Comparison of ENCODE assay signal across 13 cellular contexts in genomic region chr10:125707852-125708468, GRCh38. TPM values are rescaled to one million over a fixed set of nuclear protein-coding genes. Genes with fewer than 3 reads are reported as not detected.
DNase-seq lines count a peak whose midpoint lies in the region; ATAC-seq and TF ChIP-seq lines count a peak whose summit lies in the region.
"Had no signal": no experiment of that assay in that cellular context is flagged by ENCODE, and none has a peak within 500 bp of the region (broad histone marks: within the 10 kb centered on the region; RNA-seq: fewer than 3 reads in every experiment).

No MANE protein-coding gene starts in this region.

- H3K27me3 ChIP-seq in colonic mucosa = no peaks in the 10 kb centered on the region
- H3K27me3 ChIP-seq: MG63 had no signal

- H3K36me3 ChIP-seq in colonic mucosa = no peaks in the 10 kb centered on the region
- H3K36me3 ChIP-seq: MG63 had no signal

- H3K4me1 ChIP-seq in colonic mucosa = no peaks in the 10 kb centered on the region

- intact Hi-C loops in colonic mucosa (cut with DNase I) = no loop called here

- ATAC-seq in GM19438 (IDR thresholded peaks at IDR 0.05; ENCODE audit: low read depth, unreplicated experiment) (peak; percentile 77), HG03460 (IDR thresholded peaks at IDR 0.05; ENCODE audit: unreplicated experiment) (peak; percentile 68)

- TF ChIP-seq CTCF in fibroblast of the aortic adventitia (IDR thresholded peaks at IDR 0.05; ENCODE audit: insufficient read depth, low read length) = no peak
- no peak for TF ChIP-seq CTCF in colonic mucosa (IDR thresholded peaks at IDR 0.05)

- no peak overlapping the region for H3K27ac ChIP-seq in colonic mucosa
- H3K27ac ChIP-seq: SK-N-MC had no signal

- H3K9me3 ChIP-seq in colonic mucosa = no peaks in the 10 kb centered on the region
- H3K9me3 ChIP-seq: MG63 had no signal

- no peak overlapping the region for H3K4me3 ChIP-seq in fibroblast of the aortic adventitia (ENCODE audit: low read depth, low read length)
- no peak overlapping the region for H3K4me3 ChIP-seq in colonic mucosa
- H3K4me3 ChIP-seq: MG63, SK-N-MC had no signal

- no peak overlapping the region for H3K9ac ChIP-seq in colonic mucosa (ENCODE audit: low read depth in 2 of 2, low read length in 2 of 2)

- peak; percentile 46 for DNase-seq in A172 (ENCODE audit: low spot score)
- peak; percentile 25 for DNase-seq in fibroblast of the aortic adventitia (ENCODE audit: low read depth)
- no peak for DNase-seq in OCI-M2 (lab: John Stamatoyannopoulos, UW; ENCODE audit: unreplicated experiment)
- DNase-seq in NCI-H524 treated with DMSO at 0.1 percent for 48 hours (lab: John Stamatoyannopoulos, UW) = no peak
- DNase-seq in colonic mucosa = no peak
- DNase-seq in SIG-M5 treated with dmso at 0.1 percent for 504 hours (lab: John Stamatoyannopoulos, UW; ENCODE audit: unreplicated experiment) = no peak
- DNase-seq: C1 segment of cervical spinal cord, MG63, nucleus accumbens had no signal

RNA-seq across cellular contexts. Expression of gene EDRF1, which starts 11.5 kb away (rescaled TPM):
- 16.5 and 17.5 TPM in 2 replicates for total RNA-seq in A172 (2014; rRNA removed; shearing (Covaris generic))
- total RNA-seq in fibroblast of the aortic adventitia (ENCODE audit: low replicate concordance) = 15.7 and 27.2 TPM in 2 replicates
- total RNA-seq in colonic mucosa = 10 to 100 TPM; 16.4 to 20.4 TPM

RNA-seq across cellular contexts. Expression of gene TEX36, which starts 25.0 kb away (rescaled TPM):
- total RNA-seq in A172 (2014; rRNA removed; shearing (Covaris generic)) = not detected in 2 replicates
- total RNA-seq in fibroblast of the aortic adventitia (ENCODE audit: low replicate concordance) (2.1 TPM in 1 of 2 replicates, not detected in the other), colonic mucosa (not detected)
- total RNA-seq: activated T-helper 1 cell treated with anti-CD3 and anti-CD28 coated beads, Interleukin-12 subunit alpha, Interleukin-12 subunit beta, Interleukin-2, Interleukin-4 antibody, amounts not matched to agents 30 ng/mL and 10 ng/mL and 1 ng/mL, durations not matched to agents 14 hours and 24 hours and 36 hours had no signal

Comparison
In these comparisons a context has a peak if more than half of its experiments do, and no peak if none do; other contexts are left out.
1. DNase-seq: peak in A172 (single experiment) and fibroblast of the aortic adventitia (single experiment); none in OCI-M2 (single experiment), NCI-H524 treated with DMSO at 0.1 percent for 48 hours (single experiment), colonic mucosa (single experiment) and SIG-M5 treated with dmso at 0.1 percent for 504 hours (single experiment).